ENCODE assay signal across 24 cellular contexts in genomic region chr10:130185591-130185990, GRCh38.
"Had no signal": no experiment of that assay in that cellular context is flagged by ENCODE, and none has a peak within 500 bp of the region (broad histone marks: within the 10 kb centered on the region; RNA-seq: fewer than 3 reads in every experiment).

No MANE protein-coding gene starts in this region.

- H3K27ac Mint-ChIP-seq: immature natural killer cell, memory B cell, nephron had no signal

- ATAC-seq: gastrocnemius medialis; lower lobe of right lung; psoas muscle; right lobe of liver; stimulated activated naive CD8-positive, alpha-beta T cell treated with anti-CD3 and anti-CD28 coated beads, Interleukin-15, Interleukin-2, amounts not matched to agents 100 U/mL and 50 U/mL, for 24 hours had no signal

- H3K4me3 ChIP-seq: colonic mucosa, esophagus muscularis mucosa, gastrocnemius medialis, left ventricle myocardium inferior, lower lobe of right lung, psoas muscle, right lobe of liver, spleen, suprapubic skin, thyroid gland, upper lobe of left lung, uterus had no signal

- DNase-seq: colonic mucosa; effector CD4-positive, alpha-beta T cell; gastrocnemius medialis; glutamatergic neuron; immature natural killer cell; left ventricle myocardium inferior; lower lobe of right lung; midbrain; naive B cell; psoas muscle; retina; right lobe of liver; spleen; stimulated activated CD4-positive, alpha-beta T cell treated with anti-CD3 and anti-CD28 coated beads, Interleukin-2, amount 100 ng/mL, for 24 hours; stimulated activated CD4-positive, alpha-beta T cell treated with anti-CD3 and anti-CD28 coated beads, Interleukin-4, amount 100 ng/mL, for 4 hours; stimulated activated naive CD8-positive, alpha-beta T cell treated with anti-CD3 and anti-CD28 coated beads, Interleukin-15, Interleukin-2, amounts not matched to agents 100 U/mL and 50 U/mL, for 24 hours; thyroid gland; uterus had no signal

- H3K9me3 ChIP-seq: colonic mucosa, esophagus muscularis mucosa, gastrocnemius medialis, left ventricle myocardium inferior, lower lobe of right lung, psoas muscle, right lobe of liver, spleen, suprapubic skin, thyroid gland, upper lobe of left lung, uterus had no signal

- H3K27ac ChIP-seq: colonic mucosa, epithelial cell of prostate, esophagus muscularis mucosa, gastrocnemius medialis, left ventricle myocardium inferior, lower lobe of right lung, psoas muscle, right lobe of liver, spleen, suprapubic skin, thyroid gland, upper lobe of left lung, uterus had no signal

- H3K36me3 ChIP-seq: colonic mucosa, uterus had no signal

- H3K4me3 Mint-ChIP-seq: immature natural killer cell, memory B cell, naive B cell, nephron had no signal

- H3K27me3 ChIP-seq: colonic mucosa, gastrocnemius medialis, right lobe of liver, suprapubic skin, thyroid gland, upper lobe of left lung, uterus had no signal

- H3K9me3 Mint-ChIP-seq: immature natural killer cell, memory B cell, naive B cell, nephron had no signal

- H3K27me3 Mint-ChIP-seq: memory B cell, naive B cell had no signal

- H3K4me1 ChIP-seq: colonic mucosa, psoas muscle, uterus had no signal
